8 cellular contexts compared by ENCODE assay signal in the genomic region with DNA sequence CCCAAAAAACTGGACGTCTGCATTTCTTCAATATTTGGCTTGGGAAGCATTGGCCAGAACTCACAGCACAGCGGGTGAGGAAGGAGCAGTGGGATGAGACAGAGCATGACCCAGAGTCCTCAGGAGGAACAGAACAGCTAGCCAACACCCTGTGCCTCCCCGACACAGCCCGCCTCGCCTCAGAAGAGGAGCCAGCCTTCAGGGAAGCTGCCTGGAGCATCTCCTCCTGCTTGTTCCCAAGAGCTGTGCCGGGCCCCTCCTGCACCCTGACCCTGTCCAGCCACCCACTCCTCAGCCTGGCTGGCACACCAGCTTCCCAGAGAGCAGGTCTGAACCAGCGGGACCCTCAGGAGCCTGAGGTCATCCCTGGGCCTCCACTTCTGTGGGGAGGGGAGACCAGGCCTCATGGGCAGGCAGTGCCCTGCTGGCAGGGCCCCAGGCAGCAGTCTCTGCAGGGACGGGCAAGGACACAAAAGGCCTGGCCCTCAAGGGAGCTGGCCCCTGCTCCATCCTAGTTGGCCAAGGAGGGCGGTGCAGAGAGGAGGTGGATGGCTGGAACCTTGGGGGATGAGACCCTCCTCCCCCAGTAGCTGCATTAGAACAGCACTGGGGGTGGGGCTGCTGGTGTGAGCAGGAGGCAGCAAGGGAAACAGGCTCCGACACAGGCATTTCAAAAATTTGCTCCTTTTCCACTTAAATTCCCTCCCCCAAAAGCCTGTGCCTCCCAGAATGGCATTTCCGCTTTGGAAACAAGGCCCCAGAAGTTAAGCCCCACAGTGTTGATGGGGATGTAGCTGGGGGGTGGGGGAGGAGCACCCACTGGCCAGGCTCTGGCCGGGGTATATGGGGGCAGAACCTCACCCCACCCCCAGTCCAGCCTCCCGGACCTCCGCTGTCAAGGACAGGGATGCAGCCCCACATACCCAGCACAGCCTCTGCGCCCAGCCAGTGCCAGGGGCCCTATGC. TPM values are rescaled to one million over a fixed set of nuclear protein-coding genes. Genes with fewer than 3 reads are reported as not detected.
DNase-seq lines count a peak whose midpoint lies in the region; ATAC-seq and TF ChIP-seq lines count a peak whose summit lies in the region.

No MANE protein-coding gene starts in this region.

- peak overlapping the region; percentile 88 for H2BK120ac ChIP-seq in neuronal stem cell (ENCODE audit: low read depth, low read length)

- H2AK5ac ChIP-seq in neuronal stem cell (ENCODE audit: low read depth, low read length): peak overlapping the region; percentile 98

- peak overlapping the region; percentile 97 for H3K18ac ChIP-seq in neuronal stem cell (ENCODE audit: low read length)

- TF ChIP-seq EP300 in gastroesophageal sphincter (IDR thresholded peaks at IDR 0.05): no peak

- no peak overlapping the region for H4K8ac ChIP-seq in neuronal stem cell (ENCODE audit: low read depth, low read length)

- H3K9me3 ChIP-seq in T-helper 17 cell (ENCODE audit: control insufficient read depth, low read length, poor library complexity, severe bottlenecking) (no peaks in the 10 kb centered on the region), gastroesophageal sphincter (no peaks in the 10 kb centered on the region), neuronal stem cell (replicated peaks in 1 of 2; ENCODE audit: control insufficient read depth in 2 of 2, insufficient read depth in 1 of 2, low read depth in 1 of 2, low read length in 2 of 2) (no peaks in the 10 kb centered on the region)
- H3K9me3 ChIP-seq in CD8-positive, alpha-beta memory T cell (ENCODE audit: low read length): no peaks in the 10 kb centered on the region

- POLR2A ChIA-PET in CD8-positive, alpha-beta memory T cell (lab: Charles Lee): no interaction called here

- no peak for ATAC-seq in T-helper 17 cell
- no peak for ATAC-seq in gastroesophageal sphincter

- H3K4me3 ChIP-seq in AG10803 (ENCODE audit: low read length): peak overlapping the region; percentile 50
- no peak overlapping the region for H3K4me3 ChIP-seq in gastroesophageal sphincter
- H3K4me3 ChIP-seq in neuronal stem cell (ENCODE audit: low read length in 2 of 2): peak overlapping the region in 1 of 2 donors; percentile 2
- no peak overlapping the region for H3K4me3 ChIP-seq in CD8-positive, alpha-beta memory T cell (ENCODE audit: low read length)

- CTCF ChIA-PET in CD8-positive, alpha-beta memory T cell (lab: Charles Lee): no interaction called here

- H3K27me3 Mint-ChIP-seq in T-helper 17 cell: peaks cover 50% of the 10 kb centered on the region
- peaks cover 33 to 54% of the 10 kb centered on the region in 2 donors for H3K27me3 Mint-ChIP-seq in CD8-positive, alpha-beta memory T cell

- H2BK5ac ChIP-seq in neuronal stem cell (ENCODE audit: low read length): peak overlapping the region; percentile 83

- peak overlapping the region; percentile 87 for H4K91ac ChIP-seq in neuronal stem cell (ENCODE audit: low read depth, low read length, poor library complexity)

- H3K9me3 Mint-ChIP-seq in CD8-positive, alpha-beta memory T cell: no peaks in the 10 kb centered on the region

- peak overlapping the region; percentile 91 for H3K4ac ChIP-seq in neuronal stem cell (ENCODE audit: low read length)

- no peaks in the 10 kb centered on the region for H3K27me3 ChIP-seq in gastroesophageal sphincter
- no peaks in the 10 kb centered on the region for H3K27me3 ChIP-seq in neuronal stem cell (ENCODE audit: control insufficient read depth in 3 of 3, insufficient read depth in 3 of 3, low read depth in 1 of 3, low read length in 3 of 3)
- peaks cover 25% of the 10 kb centered on the region for H3K27me3 ChIP-seq in CD8-positive, alpha-beta memory T cell (ENCODE audit: insufficient read depth, low read length, poor library complexity, severe bottlenecking)

- no peaks in the 10 kb centered on the region for H3K36me3 Mint-ChIP-seq in T-helper 17 cell (ENCODE audit: low read depth)
- no peaks in the 10 kb centered on the region for H3K36me3 Mint-ChIP-seq in CD8-positive, alpha-beta memory T cell

- H3K4me1 Mint-ChIP-seq in T-helper 17 cell: peaks cover 9% of the 10 kb centered on the region
- H3K4me1 Mint-ChIP-seq in CD8-positive, alpha-beta memory T cell: peaks cover 0 to 16% (median 7%) of the 10 kb centered on the region in 3 donors

- no peaks in the 10 kb centered on the region for H3K36me3 ChIP-seq in gastroesophageal sphincter
- peaks cover 0 to 14% of the 10 kb centered on the region in 2 donors for H3K36me3 ChIP-seq in neuronal stem cell (replicated peaks in 1 of 2; ENCODE audit: control insufficient read depth in 2 of 2, insufficient read depth in 2 of 2, low read length in 2 of 2)
- H3K36me3 ChIP-seq in CD8-positive, alpha-beta memory T cell (ENCODE audit: insufficient read depth, low read length): no peaks in the 10 kb centered on the region

- H3K27ac Mint-ChIP-seq in T-helper 17 cell: no peak overlapping the region
- no peak overlapping the region for H3K27ac Mint-ChIP-seq in CD8-positive, alpha-beta memory T cell

- peak overlapping the region; percentile 4 for H3K23ac ChIP-seq in neuronal stem cell (ENCODE audit: low read depth, low read length, poor library complexity)

- H3K4me1 ChIP-seq in gastroesophageal sphincter: peaks cover 4 to 97% (median 87%) of the 10 kb centered on the region in 3 donors
- peaks cover 68 to 80% of the 10 kb centered on the region in 2 donors for H3K4me1 ChIP-seq in neuronal stem cell (ENCODE audit: control insufficient read depth in 2 of 2, insufficient read depth in 1 of 2, low read depth in 1 of 2, low read length in 2 of 2)
- H3K4me1 ChIP-seq in CD8-positive, alpha-beta memory T cell (ENCODE audit: insufficient read depth, low read length): no peaks in the 10 kb centered on the region

- H3K79me1 ChIP-seq in neuronal stem cell (ENCODE audit: low read depth, low read length): peaks cover 31% of the 10 kb centered on the region

- H2BK12ac ChIP-seq in neuronal stem cell (ENCODE audit: low read length): peak overlapping the region; percentile 93

- H3K14ac ChIP-seq in neuronal stem cell (ENCODE audit: low read length): peak overlapping the region; percentile 86

- peak; percentile 91 for DNase-seq in AG10803 (ENCODE audit: low read depth)
- DNase-seq in T-helper 17 cell: no peak
- peak; percentile 65 for DNase-seq in neuronal stem cell (ENCODE audit: low spot score)
- DNase-seq in activated CD4-positive, alpha-beta T cell treated with anti-CD3 and anti-CD28 coated beads for 1 hour: no peak
- no peak for DNase-seq in CD8-positive, alpha-beta memory T cell
- no peak for DNase-seq in HUDEP-2 (lab: John Stamatoyannopoulos, UW; ENCODE audit: unreplicated experiment in 76 of 76)
- no peak for DNase-seq in activated CD4-positive, alpha-beta T cell treated with anti-CD3 and anti-CD28 coated beads, Interleukin-2, amount 50 U/mL, for 48 hours

- peak overlapping the region; percentile 32 for H3K4me2 ChIP-seq in neuronal stem cell (ENCODE audit: insufficient read depth, low read length, poor library complexity, severe bottlenecking)

- 32 to 50% methylated on average over 2 to 3 of the region's 15 CpGs for WGBS in gastroesophageal sphincter (ENCODE audit: low coverage in 1 of 2), 2 donors
- no CpG with 5 or more reads among the region's 15 CpGs for WGBS in neuronal stem cell (ENCODE audit: extremely low coverage in 2 of 2, insufficient read length in 2 of 2, insufficient replicate concordance in 1 of 2), 2 donors

- no peak for TF ChIP-seq POLR2A in gastroesophageal sphincter (IDR thresholded peaks at IDR 0.05)

- H2BK15ac ChIP-seq in neuronal stem cell (ENCODE audit: low read length): peak overlapping the region; percentile 34

- peak overlapping the region; percentile 39 for H3K4me3 Mint-ChIP-seq in T-helper 17 cell
- H3K4me3 Mint-ChIP-seq in CD8-positive, alpha-beta memory T cell: peak overlapping the region in 2 of 7 donors; percentile 21 to 69

- peak overlapping the region; percentile 58 to 97 (median 94) for H3K27ac ChIP-seq in gastroesophageal sphincter
- H3K27ac ChIP-seq in neuronal stem cell (replicated peaks; ENCODE audit: low read length): peak overlapping the region; percentile 88
- H3K27ac ChIP-seq in CD8-positive, alpha-beta memory T cell (ENCODE audit: low read depth, low read length): no peak overlapping the region

- no peak overlapping the region for H2AFZ ChIP-seq in neuronal stem cell (ENCODE audit: low read length)

- peak overlapping the region; percentile 82 for H3K9ac ChIP-seq in neuronal stem cell (ENCODE audit: low read depth, low read length, poor library complexity)

- TF ChIP-seq CTCF in AG10803 (conservative IDR thresholded peaks at IDR 0.05; ENCODE audit: low read length) (no peak), gastroesophageal sphincter (IDR thresholded peaks at IDR 0.05) (no peak)

RNA-seq across cellular contexts. Expression of gene BCAR1, which starts 1.8 kb away (rescaled TPM):
- total RNA-seq in T-helper 17 cell: under 1 TPM in 1 of 2 donors, not detected in 1; 0.50 TPM
- 10 to 100 TPM; 34.6 to 63.7 (median 37.0) TPM for total RNA-seq in gastroesophageal sphincter
- polyA plus RNA-seq in neuronal stem cell (2013, experiment 1 of 2): 43.7 TPM
- polyA plus RNA-seq in neuronal stem cell (2013, experiment 2 of 2): 43.2 TPM
- under 1 TPM; 0.88 to 0.95 TPM for total RNA-seq in CD8-positive, alpha-beta memory T cell
- not detected for polyA plus RNA-seq in CD8-positive, alpha-beta memory T cell

RNA-seq across cellular contexts. Expression of gene CTRB1, which starts 34.4 kb away (rescaled TPM):
- not detected for total RNA-seq in T-helper 17 cell
- not detected for total RNA-seq in gastroesophageal sphincter
- 0.06 TPM for polyA plus RNA-seq in neuronal stem cell (2013, experiment 1 of 2)
- 0.06 TPM for polyA plus RNA-seq in neuronal stem cell (2013, experiment 2 of 2)
- not detected for total RNA-seq in CD8-positive, alpha-beta memory T cell
- not detected for polyA plus RNA-seq in CD8-positive, alpha-beta memory T cell

RNA-seq across cellular contexts. Expression of gene CTRB2, which starts 46.3 kb away (rescaled TPM):
- total RNA-seq in T-helper 17 cell: not detected
- total RNA-seq in gastroesophageal sphincter: not detected
- polyA plus RNA-seq in neuronal stem cell (2013, experiment 1 of 2): not detected
- polyA plus RNA-seq in neuronal stem cell (2013, experiment 2 of 2): 0.01 TPM
- not detected for total RNA-seq in CD8-positive, alpha-beta memory T cell
- not detected for polyA plus RNA-seq in CD8-positive, alpha-beta memory T cell

Comparison
In these comparisons a context has a peak if more than half of its experiments do, and no peak if none do; other contexts are left out.
1. DNase-seq: peak in AG10803 (single experiment) and neuronal stem cell (single experiment); none in T-helper 17 cell (0 of 3), activated CD4-positive, alpha-beta T cell treated with anti-CD3 and anti-CD28 coated beads for 1 hour (single experiment), CD8-positive, alpha-beta memory T cell (0 of 5), HUDEP-2 (0 of 76) and activated CD4-positive, alpha-beta T cell treated with anti-CD3 and anti-CD28 coated beads, Interleukin-2, amount 50 U/mL, for 48 hours (0 of 2).
2. RNA of gene BCAR1, which starts 1.8 kb away (total RNA-seq): 34.6 to 63.7 TPM in gastroesophageal sphincter; 0.88 to 0.95 TPM in CD8-positive, alpha-beta memory T cell and 0.50 TPM in T-helper 17 cell; every median in the first group is over 10 times any median in the second.